In the genomic region with DNA sequence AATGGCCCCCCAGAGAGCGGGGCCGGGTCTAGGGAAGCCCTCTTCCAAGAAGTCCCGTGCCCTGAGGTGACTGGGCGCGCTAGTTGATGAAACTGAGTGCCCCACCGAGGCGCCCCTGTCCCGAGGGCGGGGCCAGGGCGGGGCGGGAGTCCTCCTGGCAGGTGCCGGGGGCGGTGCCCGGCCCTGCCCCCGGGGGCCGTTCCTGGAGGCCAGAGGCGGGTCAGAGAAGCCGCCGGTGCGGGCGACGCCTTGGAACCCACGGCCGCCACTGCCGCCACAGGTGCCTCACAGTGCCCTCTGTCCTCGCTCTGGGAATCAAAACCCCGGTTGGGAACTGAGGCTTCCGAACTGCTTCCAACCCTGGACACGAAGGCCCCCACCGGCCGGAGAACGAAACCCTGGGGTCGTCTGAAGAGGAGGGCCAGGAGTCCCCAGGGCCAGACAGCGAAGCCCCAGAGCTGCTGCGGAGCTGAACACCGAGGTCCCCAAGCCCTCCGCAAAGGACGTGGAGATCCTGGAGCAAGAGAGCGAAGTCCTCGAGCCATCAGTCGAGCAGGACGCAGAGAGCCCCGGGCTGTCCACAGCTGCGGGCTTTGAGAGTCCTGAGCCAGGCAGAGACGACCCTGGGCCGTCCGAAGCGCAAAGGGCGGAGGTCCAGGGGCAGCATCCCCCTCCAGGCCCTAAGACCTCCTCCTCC, we compare ENCODE assay signal across 1 cellular context.
TF ChIP-seq lines count a peak whose summit lies in the region.

A gene (plus strand): TSS at position 252 of the 697 bp plus-strand sequence. CDS start 524 bp downstream, outside the sequence.

TF ChIP-seq in H1, 55 proteins besides CTCF, POLR2A, EP300 and RAD21:
- TF ChIP-seq, protein P1, sequence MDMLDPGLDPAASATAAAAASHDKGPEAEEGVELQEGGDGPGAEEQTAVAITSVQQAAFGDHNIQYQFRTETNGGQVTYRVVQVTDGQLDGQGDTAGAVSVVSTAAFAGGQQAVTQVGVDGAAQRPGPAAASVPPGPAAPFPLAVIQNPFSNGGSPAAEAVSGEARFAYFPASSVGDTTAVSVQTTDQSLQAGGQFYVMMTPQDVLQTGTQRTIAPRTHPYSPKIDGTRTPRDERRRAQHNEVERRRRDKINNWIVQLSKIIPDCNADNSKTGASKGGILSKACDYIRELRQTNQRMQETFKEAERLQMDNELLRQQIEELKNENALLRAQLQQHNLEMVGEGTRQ (IDR thresholded peaks at IDR 0.05; ENCODE audit: low read length): no peak
- TF ChIP-seq TCF12 (IDR thresholded peaks at IDR 0.05; ENCODE audit: low read depth, low read length) (no peak), SP4 (IDR thresholded peaks at IDR 0.05; ENCODE audit: low read length) (no peak), RNF2 (IDR thresholded peaks at IDR 0.05; ENCODE audit: borderline replicate concordance, low read depth, low read length, missing control alignments, poor library complexity, severe bottlenecking) (peak; percentile 58), EZH2 (IDR thresholded peaks at IDR 0.05; ENCODE audit: low read depth, low read length, severe bottlenecking) (peak; percentile 56)
